ENCODE assay signal across 26 cellular contexts in genomic region chr16:35131429-35131828, GRCh38.
DNase-seq lines count a peak whose midpoint lies in the region; ATAC-seq, FAIRE-seq and TF ChIP-seq lines count a peak whose summit lies in the region.
"Had no signal": no experiment of that assay in that cellular context is flagged by ENCODE, and none has a peak within 500 bp of the region (broad histone marks: within the 10 kb centered on the region; RNA-seq: fewer than 3 reads in every experiment).

No MANE protein-coding gene starts in this region.

- no peak for TF ChIP-seq RAD21 in HepG2 (CRISPR knock-in tag; IDR thresholded peaks at IDR 0.05)

- H3K9me3 ChIP-seq in HepG2 (ENCODE audit: low read length) (peaks cover 72% of the 10 kb centered on the region), right lobe of liver (no peaks in the 10 kb centered on the region), keratinocyte (ENCODE audit: control insufficient read depth, low read depth, low read length) (no peaks in the 10 kb centered on the region)
- H3K9me3 ChIP-seq: BE2C, BLaER1 had no signal

- TF ChIP-seq POLR2A in HepG2 (IDR thresholded peaks at IDR 0.05; ENCODE audit: insufficient read depth in 1 of 2, low read depth in 2 of 2, low read length in 2 of 2) (no peak), right lobe of liver (IDR thresholded peaks at IDR 0.05) (no peak)

- H3K9me1 ChIP-seq in keratinocyte (ENCODE audit: control insufficient read depth, extremely low read depth, insufficient read depth, low read length) = no peaks in the 10 kb centered on the region

- POLR2A ChIA-PET in HepG2 (lab: Yijun Ruan, JAX) = no interaction called here

- no peak for FAIRE-seq in HepG2 (lab: Jason Lieb, UNC)
- no peak for FAIRE-seq in keratinocyte (lab: Jason Lieb, UNC)
- FAIRE-seq: GM12878, GM12892, GM18507 had no signal

- TF ChIP-seq CTCF in HepG2 (CRISPR knock-in tag; IDR thresholded peaks at IDR 0.05) (no peak), right lobe of liver (IDR thresholded peaks at IDR 0.05) (no peak), keratinocyte (optimal IDR thresholded peaks at IDR 0.05 in 1 of 3, IDR thresholded peaks at IDR 0.05 in 1 of 3, conservative IDR thresholded peaks at IDR 0.05 in 1 of 3; ENCODE audit: extremely low read depth in 1 of 3, insufficient read depth in 2 of 3, low read length in 3 of 3) (no peak)

- BruUV-seq in HepG2 (replicated peaks; lab: Mats Ljungman, UMichigan) = no TSS peak

- intact Hi-C loops in HepG2 (cut with micrococcal nuclease; ENCODE audit: unreplicated experiment) (no loop called here), right lobe of liver (cut with DNase I) (no loop called here)

- TF ChIP-seq EP300 in HepG2 (IDR thresholded peaks at IDR 0.05; ENCODE audit: low read depth in 2 of 2, low read length in 2 of 2) (no peak), HepG2 (CRISPR knock-in tag; IDR thresholded peaks at IDR 0.05; ENCODE audit: borderline replicate concordance) (no peak)

- H3K4me2 ChIP-seq in HepG2 (ENCODE audit: low read depth, low read length) (no peak overlapping the region), keratinocyte (ENCODE audit: control insufficient read depth, extremely low read depth, insufficient read depth, low read depth, low read length) (no peak overlapping the region)
- H3K4me2 ChIP-seq: BLaER1 had no signal

- no peaks in the 10 kb centered on the region for H3K27me3 ChIP-seq in HepG2 (ENCODE audit: control insufficient read depth in 1 of 2, insufficient read depth in 2 of 2, low read length in 2 of 2)
- H3K27me3 ChIP-seq in right lobe of liver = no peaks in the 10 kb centered on the region
- no peaks in the 10 kb centered on the region for H3K27me3 ChIP-seq in keratinocyte (ENCODE audit: control insufficient read depth, extremely low read depth, insufficient read depth, low read length)
- H3K27me3 ChIP-seq: BE2C, BLaER1 had no signal

- CTCF ChIA-PET in HepG2 (lab: Yijun Ruan, JAX; ENCODE audit: low intra/inter-chr PET ratio, low total read pairs) = no interaction called here

- H3K4me1 ChIP-seq in HepG2 (ENCODE audit: insufficient read depth, low read length) = no peaks in the 10 kb centered on the region
- H3K4me1 ChIP-seq in right lobe of liver = peaks cover 0 to 2% (median 0%) of the 10 kb centered on the region in 4 donors
- peaks cover 14% of the 10 kb centered on the region for H3K4me1 ChIP-seq in keratinocyte (ENCODE audit: control insufficient read depth, extremely low read depth, insufficient read depth, low read length)
- H3K4me1 ChIP-seq: BE2C, BLaER1 had no signal

- H3K4me3 ChIP-seq in HepG2 (replicated peaks in 1 of 3; ENCODE audit: insufficient read depth in 1 of 3, low read depth in 2 of 3, low read length in 3 of 3) (no peak overlapping the region), right lobe of liver (no peak overlapping the region), keratinocyte (ENCODE audit: control insufficient read depth in 2 of 3, extremely low read depth in 1 of 3, insufficient read depth in 2 of 3, low read depth in 1 of 3, low read length in 3 of 3) (no peak overlapping the region)
- H3K4me3 ChIP-seq: BLaER1, GM12878 had no signal

- H3K27ac ChIP-seq in HepG2 (ENCODE audit: extremely low read length, insufficient read depth, low read length) = no peak overlapping the region
- H3K27ac ChIP-seq in right lobe of liver = no peak overlapping the region
- no peak overlapping the region for H3K27ac ChIP-seq in keratinocyte (ENCODE audit: control insufficient read depth, insufficient read depth, low read length)
- H3K27ac ChIP-seq: BLaER1 had no signal

- H2AFZ ChIP-seq in HepG2 (ENCODE audit: low read length) (no peak overlapping the region), keratinocyte (ENCODE audit: control insufficient read depth, low read length) (peak overlapping the region; percentile 72)

- ATAC-seq in HepG2 (no peak), right lobe of liver (no peak)
- ATAC-seq: GM12878 had no signal

- H3K79me2 ChIP-seq in HepG2 (ENCODE audit: insufficient read depth, low read length) (no peaks in the 10 kb centered on the region), keratinocyte (ENCODE audit: control insufficient read depth, insufficient read depth, low read length) (no peaks in the 10 kb centered on the region)

- dilution Hi-C loops in keratinocyte (cut with MboI; ENCODE audit: extremely low pct_ligation_motif_present, low sequenced_read_pairs) = no loop called here

- in situ Hi-C loops in HepG2 (cut with HindIII; ENCODE audit: extremely low pct_ligation_motif_present, low pct_unique_long_range_greater_than_20kb) = no loop called here

- DNase-seq in NCI-H2171 treated with DMSO at 0.1 percent for 48 hours (lab: John Stamatoyannopoulos, UW) = peak; percentile 87
- no peak for DNase-seq in NCI-H2171 (lab: John Stamatoyannopoulos, UW)
- no peak for DNase-seq in HepG2 (ENCODE audit: low spot score)
- no peak for DNase-seq in right lobe of liver
- DNase-seq in NCI-H82 (lab: John Stamatoyannopoulos, UW) = peak; percentile 74
- no peak for DNase-seq in keratinocyte (ENCODE audit: low read depth, low spot score)
- DNase-seq in NCI-H187 treated with DMSO at 0.1 percent for 48 hours (lab: John Stamatoyannopoulos, UW) = no peak
- DNase-seq in putamen (ENCODE audit: low spot score) = no peak
- DNase-seq: 8988T; ACHN; BE2C; C1 segment of cervical spinal cord; CD4-positive, alpha-beta memory T cell; CD4-positive, CD25-positive, alpha-beta regulatory T cell; CD8-positive, alpha-beta memory T cell; COR-L47; DMS153; DMS53; DMS79; DND-41; EL; GDM1 had no signal

- 1% methylated on average over 4 of the region's 4 CpGs for WGBS in HepG2 (ENCODE audit: low lambda C conversion rate)
- 29% methylated on average over 4 of the region's 4 CpGs for WGBS in right lobe of liver (ENCODE audit: insufficient coverage, low coverage, low lambda C conversion rate, missing lambda C conversion rate)

- H3K9ac ChIP-seq in HepG2 (ENCODE audit: insufficient read depth, low read depth, low read length) (no peak overlapping the region), keratinocyte (ENCODE audit: control insufficient read depth, extremely low read depth, insufficient read depth, low read length) (no peak overlapping the region)
- H3K9ac ChIP-seq: BLaER1 had no signal

- H4K20me1 ChIP-seq in HepG2 (ENCODE audit: insufficient read depth, low read length) (no peaks in the 10 kb centered on the region), keratinocyte (ENCODE audit: control insufficient read depth, extremely low read depth, insufficient read depth, low read length) (no peaks in the 10 kb centered on the region)
- H4K20me1 ChIP-seq: BLaER1 had no signal

- H3K36me3 ChIP-seq in HepG2 (replicated peaks in 1 of 2; ENCODE audit: control insufficient read depth in 1 of 2, insufficient read depth in 2 of 2, low read length in 2 of 2) (no peaks in the 10 kb centered on the region), right lobe of liver (no peaks in the 10 kb centered on the region), keratinocyte (ENCODE audit: control insufficient read depth in 2 of 2, extremely low read depth in 1 of 2, insufficient read depth in 2 of 2, low read length in 2 of 2) (no peaks in the 10 kb centered on the region)
- H3K36me3 ChIP-seq: BE2C, BLaER1 had no signal

TF ChIP-seq in HepG2, 621 proteins besides CTCF, POLR2A, EP300 and RAD21:
- TF ChIP-seq ZNF446 (CRISPR knock-in tag; IDR thresholded peaks at IDR 0.05) = no peak
- TF ChIP-seq MNT (IDR thresholded peaks at IDR 0.05) = 0 out of 2 replicates have a peak, but pooled peaks have one; percentile 53
- no peak for TF ChIP-seq ZFP41 (CRISPR knock-in tag; IDR thresholded peaks at IDR 0.05; ENCODE audit: borderline replicate concordance)
- no peak for TF ChIP-seq ZNF747 (CRISPR knock-in tag; IDR thresholded peaks at IDR 0.05; ENCODE audit: borderline replicate concordance)
- no peak for TF ChIP-seq ZNF768 (CRISPR knock-in tag; IDR thresholded peaks at IDR 0.05)
- TF ChIP-seq ATF6 (CRISPR knock-in tag; conservative IDR thresholded peaks at IDR 0.05) = no peak

Comparison
In these comparisons a context has a peak if more than half of its experiments do, and no peak if none do; other contexts are left out.
1. DNase-seq: peak in NCI-H2171 treated with DMSO at 0.1 percent for 48 hours (single experiment) and NCI-H82 (single experiment); none in NCI-H2171 (single experiment), HepG2 (single experiment), right lobe of liver (0 of 3), keratinocyte (single experiment), NCI-H187 treated with DMSO at 0.1 percent for 48 hours (single experiment) and putamen (single experiment).